In genomic region chr12:23536293-23536692, GRCh38 we compare ENCODE assay signal across 13 cellular contexts.
DNase-seq lines count a peak whose midpoint lies in the region; ATAC-seq and TF ChIP-seq lines count a peak whose summit lies in the region.
"Had no signal": no experiment of that assay in that cellular context is flagged by ENCODE, and none has a peak within 500 bp of the region (broad histone marks: within the 10 kb centered on the region; RNA-seq: fewer than 3 reads in every experiment).

No MANE protein-coding gene starts in this region.

- H3K36me3 ChIP-seq in GM23338 (ENCODE audit: insufficient read depth), result no peaks in the 10 kb centered on the region

- H3K9me2 ChIP-seq in GM23338 (ENCODE audit: insufficient read depth), result 0 out of 2 replicates have a peak, but pooled peaks cover 4% of the 10 kb centered on the region

- no peak overlapping the region for H3K27ac ChIP-seq in GM23338 (ENCODE audit: low read depth)

- H3K4me1 ChIP-seq in GM23338 (ENCODE audit: insufficient read depth), result peaks cover 3% of the 10 kb centered on the region; the same call in 1 of the 2 replicates

- no peak overlapping the region for H3K4me3 Mint-ChIP-seq in GM23338
- no peak overlapping the region for H3K4me3 Mint-ChIP-seq in naive B cell
- H3K4me3 Mint-ChIP-seq: activated CD4-positive, alpha-beta memory T cell treated with anti-CD3 and anti-CD28 coated beads, Interleukin-2, amount 10 ng/mL, durations not matched to agents 7 days and 5 days; activated naive CD8-positive, alpha-beta T cell treated with anti-CD3 and anti-CD28 coated beads, Interleukin-2, amount 10 ng/mL, durations not matched to agents 7 days and 5 days; nephron; T-helper 17 cell had no signal

- H4K20me1 ChIP-seq in GM23338 (replicated peaks; ENCODE audit: insufficient read depth), result no peaks in the 10 kb centered on the region

- H3K9me3 Mint-ChIP-seq in GM23338 (no peaks in the 10 kb centered on the region), naive B cell (no peaks in the 10 kb centered on the region)
- H3K9me3 Mint-ChIP-seq: nephron had no signal

- no peak overlapping the region for H3K4me3 ChIP-seq in GM23338

- H3F3A ChIP-seq in GM23338 (replicated peaks; ENCODE audit: low read depth), result no peaks in the 10 kb centered on the region

- ATAC-seq in GM19035 (IDR thresholded peaks at IDR 0.05; ENCODE audit: unreplicated experiment) (peak; percentile 89), GM23338 (no peak), HG03571 (IDR thresholded peaks at IDR 0.05; ENCODE audit: unreplicated experiment) (peak; percentile 47), naive B cell (ENCODE audit: low read depth in 2 of 2) (peak; percentile 85 to 96), HG03039 (IDR thresholded peaks at IDR 0.05; ENCODE audit: unreplicated experiment) (no peak)
- ATAC-seq: T-helper 17 cell had no signal

- no peaks in the 10 kb centered on the region for H3K27me3 ChIP-seq in GM23338 (ENCODE audit: insufficient read depth)

- H3K79me2 ChIP-seq in GM23338 (replicated peaks; ENCODE audit: insufficient read depth), result no peaks in the 10 kb centered on the region

- H3K27me3 Mint-ChIP-seq in GM23338 (ENCODE audit: insufficient read depth, low read depth, poor library complexity) (peaks cover 1% of the 10 kb centered on the region), naive B cell (no peaks in the 10 kb centered on the region)
- H3K27me3 Mint-ChIP-seq: activated CD4-positive, alpha-beta memory T cell treated with anti-CD3 and anti-CD28 coated beads, Interleukin-2, amount 10 ng/mL, durations not matched to agents 7 days and 5 days; activated naive CD8-positive, alpha-beta T cell treated with anti-CD3 and anti-CD28 coated beads, Interleukin-2, amount 10 ng/mL, durations not matched to agents 7 days and 5 days; T-helper 17 cell had no signal

- DNase-seq in GM23338 (ENCODE audit: low spot score) (peak; percentile 12), naive B cell (peak; percentile 7), GM20000 (ENCODE audit: low spot score) (no peak), NAMALWA (ENCODE audit: low spot score) (no peak)
- DNase-seq: activated CD4-positive, alpha-beta memory T cell treated with anti-CD3 and anti-CD28 coated beads, Interleukin-2, amount 10 ng/mL, durations not matched to agents 7 days and 5 days; activated naive CD8-positive, alpha-beta T cell treated with anti-CD3 and anti-CD28 coated beads, Interleukin-2, amount 10 ng/mL, durations not matched to agents 7 days and 5 days; kidney glomerular epithelial cell; small intestine; T-helper 17 cell had no signal

- no peak overlapping the region for H3K4me2 ChIP-seq in GM23338

- H3K27ac Mint-ChIP-seq in GM23338, result no peak overlapping the region; the same call in 1 of the 2 replicates
- H3K27ac Mint-ChIP-seq in naive B cell, result peak overlapping the region in 3 of 6 donors; percentile 13 to 65 (median 22)
- H3K27ac Mint-ChIP-seq: activated CD4-positive, alpha-beta memory T cell treated with anti-CD3 and anti-CD28 coated beads, Interleukin-2, amount 10 ng/mL, durations not matched to agents 7 days and 5 days; activated naive CD8-positive, alpha-beta T cell treated with anti-CD3 and anti-CD28 coated beads, Interleukin-2, amount 10 ng/mL, durations not matched to agents 7 days and 5 days; nephron; T-helper 17 cell had no signal

- no peak overlapping the region for H2AFZ ChIP-seq in GM23338

- peaks cover 17% of the 10 kb centered on the region for H3K4me1 Mint-ChIP-seq in GM23338
- H3K4me1 Mint-ChIP-seq in naive B cell, result no peaks in the 10 kb centered on the region
- H3K4me1 Mint-ChIP-seq: activated CD4-positive, alpha-beta memory T cell treated with anti-CD3 and anti-CD28 coated beads, Interleukin-2, amount 10 ng/mL, durations not matched to agents 7 days and 5 days; activated naive CD8-positive, alpha-beta T cell treated with anti-CD3 and anti-CD28 coated beads, Interleukin-2, amount 10 ng/mL, durations not matched to agents 7 days and 5 days; T-helper 17 cell had no signal

- no peak for TF ChIP-seq CTCF in GM23338 (conservative IDR thresholded peaks at IDR 0.05; ENCODE audit: low read depth in 2 of 2)
- TF ChIP-seq CTCF in GM20000 (IDR thresholded peaks at IDR 0.05; ENCODE audit: extremely low read depth, missing control alignments), result no peak

- H3K36me3 Mint-ChIP-seq in GM23338 (ENCODE audit: low read depth), result no peaks in the 10 kb centered on the region
- peaks cover 0 to 3% of the 10 kb centered on the region in 2 donors for H3K36me3 Mint-ChIP-seq in naive B cell
- H3K36me3 Mint-ChIP-seq: activated naive CD8-positive, alpha-beta T cell treated with anti-CD3 and anti-CD28 coated beads, Interleukin-2, amount 10 ng/mL, durations not matched to agents 7 days and 5 days had no signal

TF ChIP-seq in GM23338, 12 proteins besides CTCF, POLR2A, EP300 and RAD21 (continues in another document):
- TF ChIP-seq REST (IDR thresholded peaks at IDR 0.05; ENCODE audit: unreplicated experiment) (no peak), ZNF114 (CRISPR knock-in tag; IDR thresholded peaks at IDR 0.05) (no peak), NANOG (IDR thresholded peaks at IDR 0.05; ENCODE audit: borderline replicate concordance) (no peak), ZNF331 (CRISPR knock-in tag; IDR thresholded peaks at IDR 0.05; ENCODE audit: low read depth) (no peak), POLR2AphosphoS5 (IDR thresholded peaks at IDR 0.05; ENCODE audit: low read depth) (no peak), STAT1 (IDR thresholded peaks at IDR 0.05; ENCODE audit: unreplicated experiment) (no peak)

Comparison
In these comparisons a context has a peak if more than half of its experiments do, and no peak if none do; other contexts are left out.
1. ATAC-seq: peak in GM19035 (single experiment), HG03571 (single experiment) and naive B cell (2 of 2); none in GM23338 (single experiment) and HG03039 (single experiment).
2. DNase-seq: peak in GM23338 (single experiment) and naive B cell (single experiment); none in GM20000 (single experiment) and NAMALWA (single experiment).